In genomic region chr17:75764417-75764710, GRCh38 we compare ENCODE assay signal across 8 cellular contexts. TPM values are rescaled to one million over a fixed set of nuclear protein-coding genes. Genes with fewer than 3 reads are reported as not detected.
DNase-seq lines count a peak whose midpoint lies in the region; ATAC-seq and TF ChIP-seq lines count a peak whose summit lies in the region.

No MANE protein-coding gene starts in this region.

- peak overlapping the region; percentile 98 for H2AFZ ChIP-seq in neuron (ENCODE audit: low read depth, low read length)

- no peak for TF ChIP-seq CTCF in CD14-positive monocyte (IDR thresholded peaks at IDR 0.05)

- H3K27ac ChIP-seq in effector memory CD4-positive, alpha-beta T cell (ENCODE audit: insufficient read depth, low read length, poor library complexity, severe bottlenecking) = peak overlapping the region; percentile 55

- peaks cover 16 to 20% of the 10 kb centered on the region in 2 donors for H3K36me3 Mint-ChIP-seq in CD14-positive monocyte

- no peaks in the 10 kb centered on the region for H3K9me3 Mint-ChIP-seq in CD14-positive monocyte

- H3K27ac Mint-ChIP-seq in CD14-positive monocyte = peak overlapping the region; percentile 68 to 87 (median 80)

- H3K27me3 Mint-ChIP-seq in CD14-positive monocyte (ENCODE audit: low read depth in 3 of 3) = peaks cover 0 to 2% (median 0%) of the 10 kb centered on the region in 3 donors

- no peak for ATAC-seq in GM18867 (IDR thresholded peaks at IDR 0.05; ENCODE audit: unreplicated experiment)

- peaks cover 11% of the 10 kb centered on the region for H3K4me1 Mint-ChIP-seq in CD14-positive monocyte

- intact Hi-C loops in CD14-positive monocyte (cut with micrococcal nuclease) = loop anchor here in 1 of 2 donors (5.0 kb wide), 1 partner anchor 58 kb away; no protein-coding TSS in a partner anchor

- DNase-seq in CD14-positive monocyte (ENCODE audit: low spot score) (no peak), NCI-H69 (lab: John Stamatoyannopoulos, UW) (peak; percentile 60), GM19240 (ENCODE audit: insufficient read length, low spot score) (no peak), NCI-H510A (lab: John Stamatoyannopoulos, UW) (no peak)
- no peak for DNase-seq in effector memory CD4-positive, alpha-beta T cell
- no peak for DNase-seq in stimulated activated CD4-positive, alpha-beta T cell treated with anti-CD3 and anti-CD28 coated beads, Interleukin-4, amount 100 ng/mL, for 1 hour

- no peaks in the 10 kb centered on the region for H3K9me3 ChIP-seq in effector memory CD4-positive, alpha-beta T cell (ENCODE audit: control insufficient read depth, low read length)
- H3K9me3 ChIP-seq in neuron (ENCODE audit: low read length) = no peaks in the 10 kb centered on the region

- peak overlapping the region; percentile 86 for H3K4me3 ChIP-seq in effector memory CD4-positive, alpha-beta T cell (ENCODE audit: insufficient read depth, low read depth, low read length, poor library complexity, severe bottlenecking)
- peak overlapping the region; percentile 54 for H3K4me3 ChIP-seq in neuron (ENCODE audit: low read length)

- no peaks in the 10 kb centered on the region for H3K36me3 ChIP-seq in effector memory CD4-positive, alpha-beta T cell (ENCODE audit: control insufficient read depth, insufficient read depth, low read length)
- H3K36me3 ChIP-seq in neuron (ENCODE audit: insufficient read depth, low read length) = no peaks in the 10 kb centered on the region

- peak overlapping the region; percentile 79 to 86 for H3K4me3 Mint-ChIP-seq in CD14-positive monocyte

- no peaks in the 10 kb centered on the region for H3K27me3 ChIP-seq in effector memory CD4-positive, alpha-beta T cell (replicated peaks; ENCODE audit: control insufficient read depth, insufficient read depth, low read length, poor library complexity, severe bottlenecking)
- H3K27me3 ChIP-seq in neuron (ENCODE audit: insufficient read depth, low read length) = no peaks in the 10 kb centered on the region

- H3K4me1 ChIP-seq in effector memory CD4-positive, alpha-beta T cell (ENCODE audit: control insufficient read depth, insufficient read depth, low read length, poor library complexity, severe bottlenecking) = peaks cover 11% of the 10 kb centered on the region
- peaks cover 9% of the 10 kb centered on the region for H3K4me1 ChIP-seq in neuron (ENCODE audit: insufficient read depth, low read length)

RNA-seq across cellular contexts. Expression of gene GALK1, which starts 0.6 kb away (rescaled TPM):
- polyA plus RNA-seq in CD14-positive monocyte = 100 to 1,000 TPM in 1 of 2 donors, 10 to 100 TPM in 1; 84.3 to 108 TPM

RNA-seq across cellular contexts. Expression of gene UNK, which starts 20.2 kb away (rescaled TPM):
- 1 to 10 TPM; 6.3 to 7.8 TPM for polyA plus RNA-seq in CD14-positive monocyte

RNA-seq across cellular contexts. Expression of gene ITGB4, which starts 43.1 kb away (rescaled TPM):
- under 1 TPM in 1 of 2 donors, not detected in 1; 0.82 TPM for polyA plus RNA-seq in CD14-positive monocyte
